Comparison of ENCODE assay signal across 17 cellular contexts in genomic region chr2:220674033-220674432, GRCh38.
A peak's percentile ranks its signal among the peaks of the same experiment; 100 is the strongest.
DNase-seq lines count a peak whose midpoint lies in the region; ATAC-seq and TF ChIP-seq lines count a peak whose summit lies in the region.
"Had no signal": no experiment of that assay in that cellular context is flagged by ENCODE, and none has a peak within 500 bp of the region (broad histone marks: within the 10 kb centered on the region; RNA-seq: fewer than 3 reads in every experiment).

No MANE protein-coding gene starts in this region.

- CTCF ChIA-PET in mammary epithelial cell (lab: Charles Lee; ENCODE audit: low non-redundant PET) = no interaction called here

- TF ChIP-seq POLR2A in GM18505 (IDR thresholded peaks at IDR 0.05; ENCODE audit: borderline replicate concordance, extremely low read depth, insufficient read depth, insufficient read length) = no peak

- H3K79me2 ChIP-seq in mammary epithelial cell (ENCODE audit: insufficient read depth, low read length) = no peaks in the 10 kb centered on the region

- ATAC-seq in GM18505 (IDR thresholded peaks at IDR 0.05; ENCODE audit: unreplicated experiment) (peak; percentile 87), GM21526 (IDR thresholded peaks at IDR 0.05; ENCODE audit: low FRiP score, unreplicated experiment) (peak; percentile 76), HG03103 (IDR thresholded peaks at IDR 0.05; ENCODE audit: low read depth, unreplicated experiment) (peak; percentile 69), foreskin keratinocyte (no peak)

- BruUV-seq in mammary epithelial cell (replicated peaks; lab: Mats Ljungman, UMichigan) = no TSS peak

- H4K20me1 ChIP-seq in mammary epithelial cell (ENCODE audit: insufficient read depth, low read length) = no peaks in the 10 kb centered on the region

- H3K4me1 ChIP-seq in foreskin keratinocyte = no peaks in the 10 kb centered on the region
- H3K4me1 ChIP-seq in mammary epithelial cell (ENCODE audit: insufficient read depth, low read length) = no peaks in the 10 kb centered on the region
- H3K4me1 ChIP-seq: prostate gland had no signal

- H3K27ac ChIP-seq in foreskin keratinocyte = no peak overlapping the region
- no peak overlapping the region for H3K27ac ChIP-seq in mammary epithelial cell (ENCODE audit: insufficient read depth, low read depth, low read length)
- H3K27ac ChIP-seq: prostate gland had no signal

- H3K27me3 ChIP-seq in foreskin keratinocyte = no peaks in the 10 kb centered on the region
- H3K27me3 ChIP-seq in mammary epithelial cell (ENCODE audit: insufficient read depth, low read length) = no peaks in the 10 kb centered on the region
- no peaks in the 10 kb centered on the region for H3K27me3 ChIP-seq in MG63

- TF ChIP-seq CTCF in foreskin keratinocyte (conservative IDR thresholded peaks at IDR 0.05) (peak; percentile 6), mammary epithelial cell (conservative IDR thresholded peaks at IDR 0.05 in 1 of 2, IDR thresholded peaks at IDR 0.05 in 1 of 2; ENCODE audit: extremely low read depth in 1 of 2, insufficient read depth in 1 of 2, low read depth in 1 of 2, low read length in 2 of 2) (peak in 1 of 2 donors; percentile 1)

- H3K36me3 ChIP-seq in mammary epithelial cell (ENCODE audit: insufficient read depth, low read length) (no peaks in the 10 kb centered on the region), MG63 (no peaks in the 10 kb centered on the region)
- H3K36me3 ChIP-seq: prostate gland had no signal

- H3K4me2 ChIP-seq in mammary epithelial cell (ENCODE audit: insufficient read depth, low read depth, low read length) = no peak overlapping the region

- no peaks in the 10 kb centered on the region for H3K9me3 ChIP-seq in mammary epithelial cell (replicated peaks; ENCODE audit: insufficient read depth, low read length)
- H3K9me3 ChIP-seq in MG63 = no peaks in the 10 kb centered on the region
- H3K9me3 ChIP-seq: prostate gland had no signal

- no peak for DNase-seq in foreskin keratinocyte
- DNase-seq in mammary epithelial cell = no peak
- no peak for DNase-seq in ecto neural progenitor cell (ENCODE audit: low spot score)
- no peak for DNase-seq in midbrain (lab: John Stamatoyannopoulos, UW)
- no peak for DNase-seq in MG63
- DNase-seq: activated CD4-positive, alpha-beta memory T cell treated with anti-CD3 and anti-CD28 coated beads for 36 hours; AML-193; amniotic stem cell; Calu3; cortex of kidney; hypothalamus; NCI-H1105; NCI-H2227 treated with DMSO at 0.1 percent for 48 hours had no signal

- intact Hi-C loops in mammary epithelial cell (cut with micrococcal nuclease) = no loop called here

- in situ Hi-C loops in mammary epithelial cell (cut with MboI; ENCODE audit: low sequenced_read_pairs in 2 of 2) = no loop called here

- H3K4me3 ChIP-seq in mammary epithelial cell (replicated peaks in 1 of 3; ENCODE audit: insufficient read depth in 1 of 3, low read depth in 2 of 3, low read length in 3 of 3) (no peak overlapping the region), MG63 (no peak overlapping the region)
- H3K4me3 ChIP-seq: prostate gland had no signal

- dilution Hi-C loops in mammary epithelial cell (cut with HindIII; ENCODE audit: low sequenced_read_pairs) = no loop called here

- no peak overlapping the region for H2AFZ ChIP-seq in mammary epithelial cell (ENCODE audit: low read depth, low read length)

- WGBS in mammary epithelial cell (ENCODE audit: low coverage, missing lambda C conversion rate) = 100% methylated on average over 3 of the region's 3 CpGs

- H3K9ac ChIP-seq in mammary epithelial cell (ENCODE audit: insufficient read depth, low read length) = no peak overlapping the region
